In genomic region chr9:89407070-89407469, GRCh38 we compare ENCODE assay signal across 13 cellular contexts.
DNase-seq lines count a peak whose midpoint lies in the region; ATAC-seq lines count a peak whose summit lies in the region.
"Had no signal": no experiment of that assay in that cellular context is flagged by ENCODE, and none has a peak within 500 bp of the region (broad histone marks: within the 10 kb centered on the region; RNA-seq: fewer than 3 reads in every experiment).

No MANE protein-coding gene starts in this region.

- ATAC-seq in GM21528 (IDR thresholded peaks at IDR 0.05; ENCODE audit: low FRiP score, unreplicated experiment) (no peak), HG02571 (IDR thresholded peaks at IDR 0.05; ENCODE audit: unreplicated experiment) (no peak)
- ATAC-seq: left colon had no signal

- intact Hi-C loops in CD4-positive, alpha-beta memory T cell (cut with micrococcal nuclease), result no loop called here

- H3K4me1 Mint-ChIP-seq in CD4-positive, alpha-beta memory T cell, result peaks cover 56 to 67% (median 62%) of the 10 kb centered on the region in 4 donors
- peaks cover 76% of the 10 kb centered on the region for H3K4me1 Mint-ChIP-seq in activated naive CD8-positive, alpha-beta T cell treated with anti-CD3 and anti-CD28 coated beads for 36 hours

- H3K9me3 Mint-ChIP-seq in CD4-positive, alpha-beta memory T cell, result peaks cover 0 to 4% (median 0%) of the 10 kb centered on the region in 8 donors
- peaks cover 12% of the 10 kb centered on the region for H3K9me3 Mint-ChIP-seq in activated naive CD8-positive, alpha-beta T cell treated with anti-CD3 and anti-CD28 coated beads for 36 hours

- H3K27me3 Mint-ChIP-seq in CD4-positive, alpha-beta memory T cell, result no peaks in the 10 kb centered on the region
- H3K27me3 Mint-ChIP-seq in activated naive CD8-positive, alpha-beta T cell treated with anti-CD3 and anti-CD28 coated beads for 36 hours, result no peaks in the 10 kb centered on the region

- POLR2A ChIA-PET in CD4-positive, alpha-beta memory T cell (lab: Charles Lee; ENCODE audit: partially characterized antibody), result interaction anchor here (2.7 to 4.7 kb wide), 3 partner anchors 12 to 141 kb away, joined by 7 to 65 read pairs (median 26); no protein-coding TSS in a partner anchor

- CTCF ChIA-PET in CD4-positive, alpha-beta memory T cell (lab: Charles Lee; ENCODE audit: partially characterized antibody), result interaction anchor here (1.3 to 6.6 kb wide), 3 partner anchors 12 to 143 kb away, joined by 5 to 85 read pairs (median 8); no protein-coding TSS in a partner anchor

- H3K27me3 ChIP-seq in CD4-positive, alpha-beta memory T cell (ENCODE audit: insufficient read depth, low read length), result no peaks in the 10 kb centered on the region
- no peaks in the 10 kb centered on the region for H3K27me3 ChIP-seq in mucosa of rectum (ENCODE audit: control insufficient read depth in 2 of 2, insufficient read depth in 2 of 2, low read length in 2 of 2)
- H3K27me3 ChIP-seq: heart left ventricle had no signal

- DNase-seq in CD4-positive, alpha-beta memory T cell, result no peak
- DNase-seq in HT1080 (ENCODE audit: low read depth) (peak; percentile 27), NCI-H2081 (lab: John Stamatoyannopoulos, UW) (no peak)
- no peak for DNase-seq in activated naive CD8-positive, alpha-beta T cell treated with anti-CD3 and anti-CD28 coated beads for 36 hours
- DNase-seq: heart left ventricle, NCI-H187, NCI-H69, T-helper 9 cell had no signal

- peaks cover 48 to 76% of the 10 kb centered on the region in 2 donors for H3K36me3 Mint-ChIP-seq in CD4-positive, alpha-beta memory T cell
- peaks cover 74% of the 10 kb centered on the region for H3K36me3 Mint-ChIP-seq in activated naive CD8-positive, alpha-beta T cell treated with anti-CD3 and anti-CD28 coated beads for 36 hours

- peaks cover 34% of the 10 kb centered on the region for H3K36me3 ChIP-seq in CD4-positive, alpha-beta memory T cell (ENCODE audit: insufficient read depth, low read length)
- H3K36me3 ChIP-seq in mucosa of rectum (ENCODE audit: control insufficient read depth in 2 of 2, insufficient read depth in 2 of 2, low read length in 2 of 2), result peaks cover 0 to 7% of the 10 kb centered on the region in 2 donors

- H3K9ac ChIP-seq in mucosa of rectum (ENCODE audit: low read depth in 1 of 2, low read length in 2 of 2), result no peak overlapping the region
- H3K9ac ChIP-seq: KMS-11 had no signal

- H3K4me3 ChIP-seq in CD4-positive, alpha-beta memory T cell (ENCODE audit: low read length in 2 of 2), result no peak overlapping the region
- no peak overlapping the region for H3K4me3 ChIP-seq in mucosa of rectum (ENCODE audit: low read length in 2 of 2)
- H3K4me3 ChIP-seq: heart left ventricle had no signal

- peaks cover 68% of the 10 kb centered on the region for H3K4me1 ChIP-seq in CD4-positive, alpha-beta memory T cell (ENCODE audit: insufficient read depth, low read length)
- H3K4me1 ChIP-seq in mucosa of rectum (ENCODE audit: control insufficient read depth in 2 of 2, insufficient read depth in 2 of 2, low read length in 2 of 2), result peaks cover 5 to 26% of the 10 kb centered on the region in 2 donors

- peak overlapping the region; percentile 12 for H3K27ac ChIP-seq in CD4-positive, alpha-beta memory T cell (ENCODE audit: low read depth, low read length)
- H3K27ac ChIP-seq in mucosa of rectum (ENCODE audit: low read depth in 2 of 2, low read length in 2 of 2), result peak overlapping the region; percentile 34 to 71
- H3K27ac ChIP-seq: KMS-11 had no signal

- H3K4me3 Mint-ChIP-seq in CD4-positive, alpha-beta memory T cell, result peak overlapping the region in 4 of 8 donors; percentile 10 to 64 (median 26)
- peak overlapping the region; percentile 24 for H3K4me3 Mint-ChIP-seq in activated naive CD8-positive, alpha-beta T cell treated with anti-CD3 and anti-CD28 coated beads for 36 hours

- H3K27ac Mint-ChIP-seq in CD4-positive, alpha-beta memory T cell, result peak overlapping the region; percentile 79 to 91 (median 86)
- H3K27ac Mint-ChIP-seq in activated naive CD8-positive, alpha-beta T cell treated with anti-CD3 and anti-CD28 coated beads for 36 hours, result peak overlapping the region; percentile 93

- H3K9me3 ChIP-seq in CD4-positive, alpha-beta memory T cell (ENCODE audit: control insufficient read depth in 1 of 2, low read length in 2 of 2), result no peaks in the 10 kb centered on the region
- no peaks in the 10 kb centered on the region for H3K9me3 ChIP-seq in mucosa of rectum (ENCODE audit: control insufficient read depth in 2 of 2, low read length in 2 of 2)
